In the genomic region with DNA sequence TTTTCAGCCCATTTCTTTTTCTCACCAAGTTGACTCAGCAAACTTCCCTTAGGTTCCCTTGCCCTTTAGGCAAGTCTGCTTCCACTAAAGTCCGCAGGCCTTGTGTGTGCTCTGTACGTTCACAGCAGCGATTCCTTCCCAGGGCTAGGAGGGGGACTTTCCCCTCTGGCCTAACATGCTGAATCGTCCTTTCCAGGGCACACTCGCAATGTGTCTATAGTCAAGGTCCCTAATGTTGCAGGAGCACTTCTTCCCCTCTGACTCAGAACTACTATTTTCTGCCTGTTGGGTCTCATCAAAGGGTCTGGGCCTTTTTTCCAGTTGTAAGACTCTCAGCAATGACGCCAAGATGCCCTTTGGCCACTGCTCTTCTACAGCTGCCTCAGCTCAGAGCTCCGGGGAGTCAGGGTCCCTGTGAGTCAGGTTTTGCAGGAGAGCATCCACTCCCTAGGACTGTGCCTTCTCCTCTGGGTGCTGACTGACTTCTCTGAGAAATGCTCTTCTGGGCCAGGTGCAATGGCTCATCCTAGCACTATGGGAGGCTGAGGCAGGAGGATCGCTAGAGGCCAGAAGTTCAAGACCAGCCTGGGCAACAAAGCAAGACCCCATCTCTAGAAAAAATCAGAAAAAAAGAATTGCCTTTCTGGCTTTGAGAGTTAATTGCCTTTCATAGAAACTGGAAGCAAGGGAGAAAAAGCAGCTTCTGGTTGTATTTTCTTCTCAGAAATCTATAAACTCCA, we compare ENCODE assay signal across 1 cellular context.
TF ChIP-seq lines count a peak whose summit lies in the region.

No MANE protein-coding gene starts in this region.

TF ChIP-seq in HepG2, 621 proteins besides CTCF, POLR2A, EP300 and RAD21 (continued from another document and continues in another):
- no peak for TF ChIP-seq ZBTB14 (CRISPR knock-in tag; IDR thresholded peaks at IDR 0.05)
- TF ChIP-seq HHEX (CRISPR knock-in tag; IDR thresholded peaks at IDR 0.05): no peak
- no peak for TF ChIP-seq DNMT1 (CRISPR knock-in tag; IDR thresholded peaks at IDR 0.05)
- no peak for TF ChIP-seq ZNF274 (CRISPR knock-in tag; IDR thresholded peaks at IDR 0.05)
- TF ChIP-seq SATB2 (CRISPR knock-in tag; IDR thresholded peaks at IDR 0.05): no peak
- TF ChIP-seq ZNF572 (CRISPR knock-in tag; IDR thresholded peaks at IDR 0.05): 0 out of 2 replicates have a peak, but pooled peaks have one; percentile 8
- peak; percentile 75 for TF ChIP-seq FOSL2 (CRISPR knock-in tag; IDR thresholded peaks at IDR 0.05)
- no peak for TF ChIP-seq ZBTB42 (CRISPR knock-in tag; IDR thresholded peaks at IDR 0.05)
- peak; percentile 62; the same call in 1 of the 2 replicates for TF ChIP-seq ZNF772 (CRISPR knock-in tag; IDR thresholded peaks at IDR 0.05)
- 0 out of 2 replicates have a peak, but pooled peaks have one; percentile 39 for TF ChIP-seq KDM2A (CRISPR knock-in tag; IDR thresholded peaks at IDR 0.05; ENCODE audit: borderline replicate concordance, low read depth)
- peak; percentile 85 for TF ChIP-seq ZMYM2 (CRISPR knock-in tag; IDR thresholded peaks at IDR 0.05)
- TF ChIP-seq ZNF354B (CRISPR knock-in tag; IDR thresholded peaks at IDR 0.05): 0 out of 2 replicates have a peak, but pooled peaks have one; percentile 46
- TF ChIP-seq ZNF550 (CRISPR knock-in tag; IDR thresholded peaks at IDR 0.05; ENCODE audit: borderline replicate concordance): 0 out of 2 replicates have a peak, but pooled peaks have one; percentile 21
- no peak for TF ChIP-seq ETS1 (CRISPR knock-in tag; IDR thresholded peaks at IDR 0.05)
- 0 out of 2 replicates have a peak, but pooled peaks have one; percentile 1 for TF ChIP-seq ZBTB3 (CRISPR knock-in tag; IDR thresholded peaks at IDR 0.05; ENCODE audit: borderline replicate concordance, low read depth)
- no peak for TF ChIP-seq ZNF614 (CRISPR knock-in tag; IDR thresholded peaks at IDR 0.05; ENCODE audit: borderline replicate concordance)
- TF ChIP-seq NCOR1 (IDR thresholded peaks at IDR 0.05; ENCODE audit: borderline replicate concordance, low read length): no peak
- TF ChIP-seq BORCS8-MEF2B (CRISPR knock-in tag; IDR thresholded peaks at IDR 0.05): peak; percentile 70; the same call in 1 of the 2 replicates
- TF ChIP-seq ZSCAN9 (CRISPR knock-in tag; IDR thresholded peaks at IDR 0.05; ENCODE audit: borderline replicate concordance): 0 out of 2 replicates have a peak, but pooled peaks have one; percentile 20
- no peak for TF ChIP-seq HDAC2 (CRISPR knock-in tag; IDR thresholded peaks at IDR 0.05)
- peak; percentile 10 for TF ChIP-seq PCBP2 (optimal IDR thresholded peaks at IDR 0.05; ENCODE audit: low read depth, low read length, poor library complexity, severe bottlenecking)
- no peak for TF ChIP-seq HNRNPUL1 (IDR thresholded peaks at IDR 0.05; ENCODE audit: low read depth, low read length)
- TF ChIP-seq MLLT10 (CRISPR knock-in tag; IDR thresholded peaks at IDR 0.05): no peak
- no peak for TF ChIP-seq ZNF543 (CRISPR knock-in tag; IDR thresholded peaks at IDR 0.05)
- no peak for TF ChIP-seq SMYD3 (CRISPR knock-in tag; IDR thresholded peaks at IDR 0.05)
- 0 out of 2 replicates have a peak, but pooled peaks have one; percentile 28 for TF ChIP-seq ZNF629 (CRISPR knock-in tag; conservative IDR thresholded peaks at IDR 0.05)
- TF ChIP-seq POGK (CRISPR knock-in tag; conservative IDR thresholded peaks at IDR 0.05): no peak
- TF ChIP-seq SSRP1 (CRISPR knock-in tag; IDR thresholded peaks at IDR 0.05): no peak
- TF ChIP-seq ZNF775 (CRISPR knock-in tag; IDR thresholded peaks at IDR 0.05; ENCODE audit: borderline replicate concordance): 0 out of 2 replicates have a peak, but pooled peaks have one; percentile 15
- no peak for TF ChIP-seq ZNF367 (CRISPR knock-in tag; IDR thresholded peaks at IDR 0.05; ENCODE audit: borderline replicate concordance)
- TF ChIP-seq ZNF224 (CRISPR knock-in tag; IDR thresholded peaks at IDR 0.05): no peak
- 0 out of 2 replicates have a peak, but pooled peaks have one; percentile 2 for TF ChIP-seq ZBTB7A (CRISPR knock-in tag; IDR thresholded peaks at IDR 0.05)
- TF ChIP-seq HOXA7 (CRISPR knock-in tag; IDR thresholded peaks at IDR 0.05): no peak
- TF ChIP-seq ZNF333 (CRISPR knock-in tag; IDR thresholded peaks at IDR 0.05; ENCODE audit: borderline replicate concordance): 0 out of 2 replicates have a peak, but pooled peaks have one; percentile 71
- TF ChIP-seq, protein P1, sequence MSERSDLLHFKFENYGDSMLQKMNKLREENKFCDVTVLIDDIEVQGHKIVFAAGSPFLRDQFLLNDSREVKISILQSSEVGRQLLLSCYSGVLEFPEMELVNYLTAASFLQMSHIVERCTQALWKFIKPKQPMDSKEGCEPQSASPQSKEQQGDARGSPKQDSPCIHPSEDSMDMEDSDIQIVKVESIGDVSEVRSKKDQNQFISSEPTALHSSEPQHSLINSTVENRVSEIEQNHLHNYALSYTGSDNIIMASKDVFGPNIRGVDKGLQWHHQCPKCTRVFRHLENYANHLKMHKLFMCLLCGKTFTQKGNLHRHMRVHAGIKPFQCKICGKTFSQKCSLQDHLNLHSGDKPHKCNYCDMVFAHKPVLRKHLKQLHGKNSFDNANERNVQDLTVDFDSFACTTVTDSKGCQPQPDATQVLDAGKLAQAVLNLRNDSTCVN (CRISPR knock-in tag; IDR thresholded peaks at IDR 0.05; ENCODE audit: borderline replicate concordance): peak; percentile 84; the same call in 1 of the 2 replicates
- TF ChIP-seq NFE2L2 (IDR thresholded peaks at IDR 0.05; ENCODE audit: low read length): no peak
- TF ChIP-seq, protein P2, sequence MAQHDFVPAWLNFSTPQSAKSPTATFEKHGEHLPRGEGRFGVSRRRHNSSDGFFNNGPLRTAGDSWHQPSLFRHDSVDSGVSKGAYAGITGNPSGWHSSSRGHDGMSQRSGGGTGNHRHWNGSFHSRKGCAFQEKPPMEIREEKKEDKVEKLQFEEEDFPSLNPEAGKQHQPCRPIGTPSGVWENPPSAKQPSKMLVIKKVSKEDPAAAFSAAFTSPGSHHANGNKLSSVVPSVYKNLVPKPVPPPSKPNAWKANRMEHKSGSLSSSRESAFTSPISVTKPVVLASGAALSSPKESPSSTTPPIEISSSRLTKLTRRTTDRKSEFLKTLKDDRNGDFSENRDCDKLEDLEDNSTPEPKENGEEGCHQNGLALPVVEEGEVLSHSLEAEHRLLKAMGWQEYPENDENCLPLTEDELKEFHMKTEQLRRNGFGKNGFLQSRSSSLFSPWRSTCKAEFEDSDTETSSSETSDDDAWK (CRISPR knock-in tag; IDR thresholded peaks at IDR 0.05): no peak
- TF ChIP-seq MXD3 (CRISPR knock-in tag; IDR thresholded peaks at IDR 0.05): no peak
- TF ChIP-seq ESRRA (CRISPR knock-in tag; IDR thresholded peaks at IDR 0.05; ENCODE audit: low read depth): no peak
- TF ChIP-seq ZNF597 (CRISPR knock-in tag; IDR thresholded peaks at IDR 0.05): no peak
- TF ChIP-seq, protein P3, sequence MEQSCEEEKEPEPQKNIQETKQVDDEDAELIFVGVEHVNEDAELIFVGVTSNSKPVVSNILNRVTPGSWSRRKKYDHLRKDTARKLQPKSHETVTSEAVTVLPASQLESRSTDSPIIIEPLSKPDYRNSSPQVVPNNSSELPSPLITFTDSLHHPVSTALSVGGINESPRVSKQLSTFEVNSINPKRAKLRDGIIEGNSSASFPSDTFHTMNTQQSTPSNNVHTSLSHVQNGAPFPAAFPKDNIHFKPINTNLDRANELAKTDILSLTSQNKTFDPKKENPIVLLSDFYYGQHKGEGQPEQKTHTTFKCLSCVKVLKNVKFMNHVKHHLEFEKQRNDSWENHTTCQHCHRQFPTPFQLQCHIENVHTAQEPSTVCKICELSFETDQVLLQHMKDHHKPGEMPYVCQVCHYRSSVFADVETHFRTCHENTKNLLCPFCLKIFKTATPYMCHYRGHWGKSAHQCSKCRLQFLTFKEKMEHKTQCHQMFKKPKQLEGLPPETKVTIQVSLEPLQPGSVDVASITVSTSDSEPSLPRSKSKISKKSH (CRISPR knock-in tag; IDR thresholded peaks at IDR 0.05; ENCODE audit: borderline replicate concordance): no peak
- no peak; the same call in 1 of the 2 replicates for TF ChIP-seq PRMT3 (CRISPR knock-in tag; IDR thresholded peaks at IDR 0.05; ENCODE audit: borderline replicate concordance, low read depth)
- no peak for TF ChIP-seq RARG (CRISPR knock-in tag; IDR thresholded peaks at IDR 0.05; ENCODE audit: low read depth)
- no peak for TF ChIP-seq TAF15 (IDR thresholded peaks at IDR 0.05; ENCODE audit: low read depth, low read length, poor library complexity, severe bottlenecking)
- no peak for TF ChIP-seq HOXD1 (CRISPR knock-in tag; IDR thresholded peaks at IDR 0.05)
- TF ChIP-seq ONECUT2 (CRISPR knock-in tag; IDR thresholded peaks at IDR 0.05): no peak
- no peak for TF ChIP-seq ZNF264 (CRISPR knock-in tag; IDR thresholded peaks at IDR 0.05)
- TF ChIP-seq MXD1 (CRISPR knock-in tag; IDR thresholded peaks at IDR 0.05): 0 out of 2 replicates have a peak, but pooled peaks have one; percentile 29
- TF ChIP-seq XBP1 (CRISPR knock-in tag; IDR thresholded peaks at IDR 0.05): no peak
- no peak for TF ChIP-seq MBNL3 (CRISPR knock-in tag; conservative IDR thresholded peaks at IDR 0.05)
- 0 out of 2 replicates have a peak, but pooled peaks have one; percentile 17 for TF ChIP-seq GATAD1 (CRISPR knock-in tag; IDR thresholded peaks at IDR 0.05)
- TF ChIP-seq ZMYM4 (CRISPR knock-in tag; IDR thresholded peaks at IDR 0.05): peak; percentile 26; the same call in 1 of the 2 replicates
- no peak for TF ChIP-seq KLF13 (CRISPR knock-in tag; IDR thresholded peaks at IDR 0.05)
- no peak for TF ChIP-seq E2F1 (CRISPR knock-in tag; IDR thresholded peaks at IDR 0.05)
- TF ChIP-seq ZKSCAN8 (CRISPR knock-in tag; IDR thresholded peaks at IDR 0.05; ENCODE audit: borderline replicate concordance): no peak
- TF ChIP-seq ATF4 (CRISPR knock-in tag; IDR thresholded peaks at IDR 0.05): no peak
- TF ChIP-seq POLR2G (IDR thresholded peaks at IDR 0.05; ENCODE audit: low read depth, low read length): no peak
- TF ChIP-seq ZNF263 (CRISPR knock-in tag; IDR thresholded peaks at IDR 0.05): peak; percentile 76
- TF ChIP-seq ZNF644 (CRISPR knock-in tag; IDR thresholded peaks at IDR 0.05; ENCODE audit: low read depth): no peak
- TF ChIP-seq BHLHE40 (IDR thresholded peaks at IDR 0.05; ENCODE audit: low read length): no peak
